Comparison of ENCODE assay signal across 17 cellular contexts in the genomic region with DNA sequence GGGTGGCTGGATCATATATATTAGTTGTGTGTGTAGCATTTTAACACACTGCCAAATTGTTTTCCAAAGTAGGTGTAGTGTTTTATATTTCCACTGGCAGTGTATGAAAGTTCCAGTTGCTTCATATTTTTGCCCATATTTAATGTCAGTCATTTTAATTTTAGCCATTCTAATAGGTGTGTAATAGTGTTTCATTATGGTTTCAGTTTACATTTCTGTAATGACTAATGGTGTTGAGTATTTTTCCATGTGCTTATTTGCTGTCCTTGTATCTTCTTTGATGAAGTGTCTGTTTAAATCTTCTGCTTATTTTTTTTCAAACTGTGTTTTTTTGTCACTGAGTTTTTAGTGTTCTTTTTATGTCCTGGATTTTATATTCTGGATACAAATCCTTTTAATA. TPM values are rescaled to one million over a fixed set of nuclear protein-coding genes. Genes with fewer than 3 reads are reported as not detected.
DNase-seq lines count a peak whose midpoint lies in the region; ATAC-seq, FAIRE-seq and TF ChIP-seq lines count a peak whose summit lies in the region.
"Had no signal": no experiment of that assay in that cellular context is flagged by ENCODE, and none has a peak within 500 bp of the region (broad histone marks: within the 10 kb centered on the region; RNA-seq: fewer than 3 reads in every experiment).

No MANE protein-coding gene starts in this region.

- TF ChIP-seq POLR2A in thyroid gland (IDR thresholded peaks at IDR 0.05) (no peak), erythroblast (IDR thresholded peaks at IDR 0.05; ENCODE audit: low read length) (no peak)

- H3K4me1 ChIP-seq in upper lobe of right lung: peaks cover 39% of the 10 kb centered on the region
- peaks cover 4 to 16% of the 10 kb centered on the region in 2 donors for H3K4me1 ChIP-seq in thyroid gland

- TF ChIP-seq CTCF in epithelial cell of esophagus (IDR thresholded peaks at IDR 0.05; ENCODE audit: insufficient read depth, low read depth, low read length, missing control alignments): no peak
- TF ChIP-seq CTCF in upper lobe of right lung (IDR thresholded peaks at IDR 0.05): no peak
- no peak for TF ChIP-seq CTCF in thyroid gland (IDR thresholded peaks at IDR 0.05)

- H3K9me3 ChIP-seq in upper lobe of right lung (no peaks in the 10 kb centered on the region), thyroid gland (no peaks in the 10 kb centered on the region)
- H3K9me3 ChIP-seq: pancreas, SK-N-SH had no signal

- DNase-seq in epithelial cell of esophagus (ENCODE audit: low read depth) (peak; percentile 63), upper lobe of right lung (no peak), activated gamma-delta T cell (lab: John Stamatoyannopoulos, UW) (no peak), thyroid gland (no peak), erythroblast (lab: John Stamatoyannopoulos, UW) (no peak)
- DNase-seq: activated CD8-positive, alpha-beta memory T cell treated with anti-CD3 and anti-CD28 coated beads, Interleukin-2, amount 10 ng/mL, durations not matched to agents 7 days and 5 days; amniotic stem cell; DMS 273 treated with DMSO at 0.1 percent for 48 hours; KBM-7; NCI-H1436; NCI-H446 treated with DMSO at 0.1 percent for 48 hours; pancreas; SK-N-SH had no signal

- intact Hi-C loops in upper lobe of right lung (cut with DNase I): no loop called here
- intact Hi-C loops in thyroid gland (cut with DNase I): no loop called here

- H3K27me3 ChIP-seq in upper lobe of right lung (no peaks in the 10 kb centered on the region), thyroid gland (no peaks in the 10 kb centered on the region)
- H3K27me3 ChIP-seq: pancreas, suprapubic skin had no signal

- FAIRE-seq in G401.6 (lab: Jason Lieb, UNC): peak; percentile 13
- FAIRE-seq: pancreas had no signal

- no peak overlapping the region for H3K27ac ChIP-seq in upper lobe of right lung
- no peak overlapping the region for H3K27ac ChIP-seq in thyroid gland
- H3K27ac ChIP-seq: pancreas, suprapubic skin had no signal

- H3K4me3 ChIP-seq in epithelial cell of esophagus (ENCODE audit: low read length) (no peak overlapping the region), upper lobe of right lung (no peak overlapping the region), thyroid gland (replicated peaks in 1 of 3) (no peak overlapping the region)
- H3K4me3 ChIP-seq: pancreas, suprapubic skin had no signal

- ATAC-seq in GM18868 (IDR thresholded peaks at IDR 0.05; ENCODE audit: unreplicated experiment) (peak; percentile 75), HG03432 (IDR thresholded peaks at IDR 0.05; ENCODE audit: unreplicated experiment) (peak; percentile 63), upper lobe of right lung (no peak)
- ATAC-seq: activated CD8-positive, alpha-beta memory T cell treated with anti-CD3 and anti-CD28 coated beads, Interleukin-2, amount 10 ng/mL, durations not matched to agents 7 days and 5 days; pancreas had no signal

- H3K36me3 ChIP-seq in upper lobe of right lung: peaks cover 9% of the 10 kb centered on the region
- H3K36me3 ChIP-seq in thyroid gland: no peaks in the 10 kb centered on the region
- H3K36me3 ChIP-seq: pancreas had no signal

RNA-seq across cellular contexts. Expression of a gene that starts 8.7 kb away (rescaled TPM):
- total RNA-seq in upper lobe of right lung (67.1 TPM), thyroid gland (10 to 100 TPM; 45.0 to 80.4 (median 56.3) TPM)
